In genomic region chr11:43578346-43579170, GRCh38 we compare ENCODE assay signal across 8 cellular contexts.
DNase-seq lines count a peak whose midpoint lies in the region; ATAC-seq, FAIRE-seq and TF ChIP-seq lines count a peak whose summit lies in the region.

No MANE protein-coding gene starts in this region.

- no peaks in the 10 kb centered on the region for H3K9me3 ChIP-seq in CD4-positive, alpha-beta T cell (ENCODE audit: control insufficient read depth, low read length)
- H3K9me3 ChIP-seq in MG63 (no peaks in the 10 kb centered on the region), neural progenitor cell (ENCODE audit: low read depth) (no peaks in the 10 kb centered on the region)

- peaks cover 60% of the 10 kb centered on the region for H3K4me1 Mint-ChIP-seq in CD4-positive, alpha-beta T cell (ENCODE audit: low read depth)
- peaks cover 70% of the 10 kb centered on the region for H3K4me1 Mint-ChIP-seq in neural progenitor cell

- H3K27ac Mint-ChIP-seq in CD4-positive, alpha-beta T cell: no peak overlapping the region
- H3K27ac Mint-ChIP-seq in neural progenitor cell: no peak overlapping the region

- H3K4me2 ChIP-seq in neural progenitor cell: peak overlapping the region; percentile 88

- no peak overlapping the region for H3K9ac ChIP-seq in neural progenitor cell

- no peaks in the 10 kb centered on the region for H3K9me3 Mint-ChIP-seq in CD4-positive, alpha-beta T cell
- no peaks in the 10 kb centered on the region for H3K9me3 Mint-ChIP-seq in neural progenitor cell

- H3K4me1 ChIP-seq in neural progenitor cell: peaks cover 32% of the 10 kb centered on the region

- H3K4me3 ChIP-seq in MG63 (peak overlapping the region; percentile 42), choroid plexus epithelial cell (ENCODE audit: low read depth, low read length) (peak overlapping the region; percentile 53), neural progenitor cell (peak overlapping the region; percentile 57)

- H4K20me1 ChIP-seq in neural progenitor cell (ENCODE audit: low read depth): peaks cover 80% of the 10 kb centered on the region

- no peak overlapping the region for H3K27ac ChIP-seq in CD4-positive, alpha-beta T cell (ENCODE audit: low read depth, low read length)
- H3K27ac ChIP-seq in neural progenitor cell: no peak overlapping the region

- H3K27me3 ChIP-seq in CD4-positive, alpha-beta T cell (ENCODE audit: control insufficient read depth, insufficient read depth, low read length): peaks cover 96% of the 10 kb centered on the region
- H3K27me3 ChIP-seq in MG63 (peaks cover 98% of the 10 kb centered on the region), neural progenitor cell (peaks cover 100% of the 10 kb centered on the region)

- H3F3A ChIP-seq in neural progenitor cell (ENCODE audit: low read depth): peaks cover 21% of the 10 kb centered on the region

- H3K79me2 ChIP-seq in neural progenitor cell (ENCODE audit: low read depth): no peaks in the 10 kb centered on the region

- H3K36me3 Mint-ChIP-seq in CD4-positive, alpha-beta T cell (ENCODE audit: low read depth): no peaks in the 10 kb centered on the region
- H3K36me3 Mint-ChIP-seq in neural progenitor cell: no peaks in the 10 kb centered on the region

- intact Hi-C loops in CD4-positive, alpha-beta T cell (cut with DNase I, micrococcal nuclease): no loop called here

- H2AFZ ChIP-seq in neural progenitor cell (replicated peaks): no peak overlapping the region

- H3K36me3 ChIP-seq in MG63 (no peaks in the 10 kb centered on the region), neural progenitor cell (no peaks in the 10 kb centered on the region)

- TF ChIP-seq CTCF in CD4-positive, alpha-beta T cell (IDR thresholded peaks at IDR 0.05): no peak
- no peak for TF ChIP-seq CTCF in choroid plexus epithelial cell (conservative IDR thresholded peaks at IDR 0.05; ENCODE audit: low read depth, low read length)
- TF ChIP-seq CTCF in neural progenitor cell (IDR thresholded peaks at IDR 0.05): no peak

- no peak for DNase-seq in CD4-positive, alpha-beta T cell
- peak; percentile 44 for DNase-seq in MG63
- no peak for DNase-seq in choroid plexus epithelial cell (ENCODE audit: low read depth)
- no peak for DNase-seq in neural progenitor cell (ENCODE audit: low spot score)
- DNase-seq in GM12892 (ENCODE audit: insufficient read length): no peak

- ATAC-seq in CD4-positive, alpha-beta T cell (ENCODE audit: poor library complexity): no peak
- ATAC-seq in HG03280 (IDR thresholded peaks at IDR 0.05; ENCODE audit: unreplicated experiment) (no peak), HG02981 (IDR thresholded peaks at IDR 0.05; ENCODE audit: unreplicated experiment) (no peak), GM19395 (IDR thresholded peaks at IDR 0.05; ENCODE audit: unreplicated experiment) (no peak)

- CTCF ChIA-PET in CD4-positive, alpha-beta T cell (lab: Charles Lee): no interaction called here

- peaks cover 98% of the 10 kb centered on the region for H3K27me3 Mint-ChIP-seq in CD4-positive, alpha-beta T cell
- H3K27me3 Mint-ChIP-seq in neural progenitor cell (ENCODE audit: insufficient read depth, low read depth): peaks cover 83% of the 10 kb centered on the region

- H3K4me3 Mint-ChIP-seq in CD4-positive, alpha-beta T cell: peak overlapping the region; percentile 78
- H3K4me3 Mint-ChIP-seq in neural progenitor cell: peak overlapping the region; percentile 86

- FAIRE-seq in GM12892 (lab: Jason Lieb, UNC): no peak

- POLR2A ChIA-PET in CD4-positive, alpha-beta T cell (lab: Charles Lee): no interaction called here

- TF ChIP-seq POLR2A in GM12892 (IDR thresholded peaks at IDR 0.05; ENCODE audit: low read depth, low read length): no peak
